In genomic region chr1:148151911-148152391, GRCh38 we compare ENCODE assay signal across 8 cellular contexts. TPM values are rescaled to one million over a fixed set of nuclear protein-coding genes. Genes with fewer than 3 reads are reported as not detected.
A peak's percentile ranks its signal among the peaks of the same experiment; 100 is the strongest.
DNase-seq lines count a peak whose midpoint lies in the region; ATAC-seq and TF ChIP-seq lines count a peak whose summit lies in the region.
"Not testable (repeated sequence)": the region's sequence is repeated elsewhere in the genome, so short reads cannot be mapped to it uniquely, and the experiment has no call there.

A gene with protein sequence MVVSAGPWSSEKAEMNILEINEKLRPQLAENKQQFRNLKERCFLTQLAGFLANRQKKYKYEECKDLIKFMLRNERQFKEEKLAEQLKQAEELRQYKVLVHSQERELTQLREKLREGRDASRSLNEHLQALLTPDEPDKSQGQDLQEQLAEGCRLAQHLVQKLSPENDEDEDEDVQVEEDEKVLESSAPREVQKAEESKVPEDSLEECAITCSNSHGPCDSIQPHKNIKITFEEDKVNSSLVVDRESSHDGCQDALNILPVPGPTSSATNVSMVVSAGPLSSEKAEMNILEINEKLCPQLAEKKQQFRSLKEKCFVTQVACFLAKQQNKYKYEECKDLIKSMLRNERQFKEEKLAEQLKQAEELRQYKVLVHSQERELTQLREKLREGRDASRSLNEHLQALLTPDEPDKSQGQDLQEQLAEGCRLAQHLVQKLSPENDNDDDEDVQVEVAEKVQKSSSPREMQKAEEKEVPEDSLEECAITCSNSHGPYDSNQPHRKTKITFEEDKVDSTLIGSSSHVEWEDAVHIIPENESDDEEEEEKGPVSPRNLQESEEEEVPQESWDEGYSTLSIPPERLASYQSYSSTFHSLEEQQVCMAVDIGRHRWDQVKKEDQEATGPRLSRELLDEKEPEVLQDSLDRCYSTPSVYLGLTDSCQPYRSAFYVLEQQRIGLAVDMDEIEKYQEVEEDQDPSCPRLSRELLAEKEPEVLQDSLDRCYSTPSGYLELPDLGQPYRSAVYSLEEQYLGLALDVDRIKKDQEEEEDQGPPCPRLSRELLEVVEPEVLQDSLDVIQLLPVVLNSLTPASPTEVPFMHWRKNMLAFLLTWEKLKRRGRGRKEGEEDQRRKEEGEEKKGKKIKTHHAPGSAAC (minus strand): TSS chr1:148152281. CDS start chr1:148127003, 25,278 bp downstream.

- H3K27me3 ChIP-seq in KMS-11 (ENCODE audit: insufficient read depth, low read depth); mucosa of rectum (ENCODE audit: control insufficient read depth in 2 of 2, insufficient read depth in 2 of 2, low read length in 2 of 2): not testable (repeated sequence)

- not testable (repeated sequence) for H4K20me1 ChIP-seq in KMS-11 (ENCODE audit: insufficient read depth)

- not testable (repeated sequence) for H3K36me3 ChIP-seq in KMS-11 (ENCODE audit: insufficient read depth); mucosa of rectum (ENCODE audit: control insufficient read depth in 2 of 2, insufficient read depth in 2 of 2, low read length in 2 of 2)

- H3K79me2 ChIP-seq in KMS-11 (ENCODE audit: insufficient read depth, low read depth) = peaks cover 35% of the 10 kb centered on the region; the same call in 1 of the 2 replicates

- peaks cover 21% of the 10 kb centered on the region for H3K4me1 ChIP-seq in KMS-11 (ENCODE audit: low read depth, poor library complexity, severe bottlenecking)
- not testable (repeated sequence) for H3K4me1 ChIP-seq in mucosa of rectum (ENCODE audit: control insufficient read depth in 2 of 2, insufficient read depth in 2 of 2, low read length in 2 of 2)

- H2AFZ ChIP-seq in KMS-11 (ENCODE audit: low read depth) = peak within 1 kb of the TSS; percentile 73

- in situ Hi-C loops in Caki2 (cut with HindIII; ENCODE audit: low pct_unique_long_range_greater_than_20kb, low sequenced_read_pairs) = not testable (repeated sequence)

- not testable (repeated sequence) for H3K9me3 ChIP-seq in mucosa of rectum (ENCODE audit: control insufficient read depth in 2 of 2, low read length in 2 of 2)

- DNase-seq in Caki2 (ENCODE audit: low read depth) (peak; percentile 89), activated T-cell treated with anti-CD3 and anti-CD28 coated beads for 24 hours (ENCODE audit: low read depth) (peak; percentile 78)
- DNase-seq in epithelial cell of prostate (ENCODE audit: low read depth, low spot score) = not testable (repeated sequence)
- peak; percentile 58 to 64 for DNase-seq in stimulated activated CD8-positive, alpha-beta memory T cell treated with anti-CD3 and anti-CD28 coated beads, Interleukin-15, amount 100 ng/mL, for 4 hours (ENCODE audit: low read depth in 2 of 2)

- peak within 1 kb of the TSS; percentile 99 for H3K4me2 ChIP-seq in KMS-11

- peak; percentile 72 for ATAC-seq in GM21786 (IDR thresholded peaks at IDR 0.05; ENCODE audit: unreplicated experiment)

- peak within 1 kb of the TSS; percentile 50 for H3K9ac ChIP-seq in KMS-11
- peak within 1 kb of the TSS; percentile 32 to 72 for H3K9ac ChIP-seq in mucosa of rectum (ENCODE audit: low read depth in 1 of 2, low read length in 2 of 2)

- TF ChIP-seq CTCF in KMS-11 (conservative IDR thresholded peaks at IDR 0.05; ENCODE audit: low read depth, low read length) = not testable (repeated sequence)

- H3K27ac ChIP-seq in KMS-11 = peak within 1 kb of the TSS; percentile 52
- peak within 1 kb of the TSS; percentile 53 for H3K27ac ChIP-seq in epithelial cell of prostate
- peak within 1 kb of the TSS; percentile 65 to 71 for H3K27ac ChIP-seq in mucosa of rectum (ENCODE audit: low read depth in 2 of 2, low read length in 2 of 2)

- H3K4me3 ChIP-seq in KMS-11 (IDR thresholded peaks at IDR 0.05; ENCODE audit: insufficient read depth, low read depth, low read length) (peak within 1 kb of the TSS; percentile 87), mucosa of rectum (ENCODE audit: low read length in 2 of 2) (peak within 1 kb of the TSS; percentile 72 to 76)

TF ChIP-seq in PFSK-1, 5 proteins besides CTCF, POLR2A, EP300 and RAD21:
- TF ChIP-seq SIN3A (IDR thresholded peaks at IDR 0.05; ENCODE audit: borderline replicate concordance, insufficient read depth, low read length) = 0 out of 2 replicates have a peak, but pooled peaks have one; percentile 53

RNA-seq across cellular contexts. Expression of the gene that starts here (rescaled TPM):
- total RNA-seq in Caki2 (2014; rRNA removed; shearing (Covaris generic); ENCODE audit: low replicate concordance) = 2.4 and 2.5 TPM in 2 replicates
- polyA plus RNA-seq in PFSK-1 (2012; ENCODE audit: insufficient read length, low read depth) = 5.1 TPM
